22 cellular contexts compared by ENCODE assay signal in genomic region chrX:55140800-55141199, GRCh38. TPM values are rescaled to one million over a fixed set of nuclear protein-coding genes. Genes with fewer than 3 reads are reported as not detected.
"Had no signal": no experiment of that assay in that cellular context is flagged by ENCODE, and none has a peak within 500 bp of the region (broad histone marks: within the 10 kb centered on the region; RNA-seq: fewer than 3 reads in every experiment).

No MANE protein-coding gene starts in this region.

RNA-seq across cellular contexts. Expression of gene PAGE2, which starts 52.0 kb away (rescaled TPM):
- total RNA-seq: activated B cell treated with CpG ODN at 0.5 μM for 24 hours; activated CD4-positive, alpha-beta memory T cell treated with anti-CD3 and anti-CD28 coated beads for 36 hours; activated CD4-positive, alpha-beta T cell treated with anti-CD3 and anti-CD28 coated beads, Interleukin-2, amount 10 ng/mL, durations not matched to agents 24 days and 14 days; activated CD8-positive, alpha-beta memory T cell treated with anti-CD3 and anti-CD28 coated beads for 36 hours; activated CD8-positive, alpha-beta T cell treated with anti-CD3 and anti-CD28 coated beads for 36 hours; activated naive CD4-positive, alpha-beta T cell treated with anti-CD3 and anti-CD28 coated beads for 36 hours; activated naive CD8-positive, alpha-beta T cell treated with anti-CD3 and anti-CD28 coated beads for 36 hours; activated T-cell treated with anti-CD3 and anti-CD28 coated beads, Interleukin-2, amount 50 U/mL, for 4 hours; activated T-cell treated with anti-CD3 and anti-CD28 coated beads, Interleukin-2, amount 50 U/mL, for 72 hours; activated T-helper 1 cell treated with anti-CD3 and anti-CD28 coated beads, Interleukin-12 subunit alpha, Interleukin-12 subunit beta, Interleukin-2, Interleukin-4 antibody, amounts not matched to agents 30 ng/mL and 10 ng/mL and 1 ng/mL, durations not matched to agents 14 hours and 24 hours and 36 hours; activated T-helper 17 cell treated with anti-CD3 and anti-CD28 coated beads, Interleukin-2, amount 50 U/mL, for 72 hours; adrenal gland; aorta; astrocyte; body of pancreas; breast epithelium; cardiac septum; chondrocyte; T-cell; T-helper 1 cell treated with Interleukin-12 subunit alpha and Interleukin-12 subunit beta and Interleukin-4 antibody, amounts not matched to agents 30 ng/mL and 1 ng/mL, for 36 hours; T-helper 17 cell; T-helper 2 cell treated with Interferon-gamma antibody and Interleukin-4, amounts not matched to agents 100 ng/mL and 5 ng/mL, for 36 hours had no signal
- polyA plus RNA-seq: adrenal gland, aorta had no signal
